ENCODE assay signal across 11 cellular contexts in the genomic region with DNA sequence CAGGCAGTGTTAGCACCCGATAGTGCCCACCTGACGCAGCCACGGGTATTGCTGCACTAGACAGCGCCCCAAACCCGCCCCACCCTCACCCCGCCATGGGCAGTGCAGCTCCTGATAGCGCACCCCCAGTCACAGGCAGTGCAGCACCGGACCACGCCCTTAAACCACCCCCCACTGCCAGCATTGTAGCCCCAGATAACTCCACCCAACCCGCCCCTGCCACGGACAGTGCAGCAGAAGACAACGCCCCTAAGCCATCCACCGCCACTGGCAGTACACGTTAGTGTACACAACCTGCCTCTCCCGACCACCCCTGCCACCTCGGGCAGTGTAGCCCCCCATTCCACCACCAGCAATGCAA. TPM values are rescaled to one million over a fixed set of nuclear protein-coding genes. Genes with fewer than 3 reads are reported as not detected.
DNase-seq lines count a peak whose midpoint lies in the region; ATAC-seq and TF ChIP-seq lines count a peak whose summit lies in the region.
"Had no signal": no experiment of that assay in that cellular context is flagged by ENCODE, and none has a peak within 500 bp of the region (broad histone marks: within the 10 kb centered on the region; RNA-seq: fewer than 3 reads in every experiment).

No MANE protein-coding gene starts in this region.

- intact Hi-C loops in psoas muscle (cut with DNase I), result no loop called here

- peaks cover 7% of the 10 kb centered on the region; the same call in 1 of the 2 replicates for H3K4me1 ChIP-seq in HAP-1
- H3K4me1 ChIP-seq in psoas muscle, result peaks cover 4% of the 10 kb centered on the region

- H3K4me3 ChIP-seq in HAP-1 (peak overlapping the region; percentile 51), iPS-11a (ENCODE audit: low read depth, low read length) (peak overlapping the region; percentile 66), psoas muscle (peak overlapping the region; percentile 46)

- H3K27ac ChIP-seq in RWPE1 (peak overlapping the region; percentile 77), psoas muscle (no peak overlapping the region)

- in situ Hi-C loops in HAP-1 (cut with MboI; ENCODE audit: low sequenced_read_pairs), result no loop called here

- POLR2A ChIA-PET in RWPE1 (lab: Yijun Ruan, JAX; ENCODE audit: low non-redundant PET), result interaction anchor here (0.7 kb wide), 1 partner anchor 27 kb away, joined by 4 read pairs; no protein-coding TSS in a partner anchor

- H3K36me3 ChIP-seq in HAP-1 (replicated peaks) (no peaks in the 10 kb centered on the region), psoas muscle (ENCODE audit: insufficient read depth in 1 of 2, low read depth in 1 of 2) (peaks cover 0 to 7% of the 10 kb centered on the region in 2 donors)

- H3K9me3 ChIP-seq in HAP-1 (peaks cover 4% of the 10 kb centered on the region), psoas muscle (no peaks in the 10 kb centered on the region)

- TF ChIP-seq CTCF in RWPE1 (conservative IDR thresholded peaks at IDR 0.05; ENCODE audit: low read depth) (no peak), psoas muscle (IDR thresholded peaks at IDR 0.05) (no peak)

- H3K27me3 ChIP-seq in HAP-1 (ENCODE audit: low read depth) (no peaks in the 10 kb centered on the region), psoas muscle (ENCODE audit: insufficient read depth in 3 of 3, low read length in 2 of 3) (no peaks in the 10 kb centered on the region)

- CTCF ChIA-PET in RWPE1 (lab: Yijun Ruan, JAX), result interaction anchor here (0.5 to 1.5 kb wide), 9 partner anchors 43 to 1626 kb away, joined by 3 to 7 read pairs (median 4); no protein-coding TSS in a partner anchor

- WGBS in psoas muscle, 3 donors, result 86 to 90% (median 89%) methylated on average over 16 of the region's 16 CpGs

- no peak for DNase-seq in HAP-1 (ENCODE audit: low spot score in 2 of 2)
- no peak for DNase-seq in RWPE1 (ENCODE audit: low spot score)
- no peak for DNase-seq in psoas muscle
- DNase-seq in HCEC 1CT, result no peak
- no peak for DNase-seq in NOMO-1 (lab: John Stamatoyannopoulos, UW; ENCODE audit: unreplicated experiment in 2 of 2)
- no peak for DNase-seq in NCI-H2029 treated with DMSO at 0.1 percent for 48 hours (lab: John Stamatoyannopoulos, UW)

- ATAC-seq in psoas muscle (peak in 2 of 4 donors; percentile 16 to 21), HG03135 (IDR thresholded peaks at IDR 0.05; ENCODE audit: unreplicated experiment) (no peak)

RNA-seq across cellular contexts. Expression of a gene that starts 0.8 kb away (rescaled TPM):
- under 1 TPM in 3 of 4 donors, not detected in 1; 0.12 to 0.62 (median 0.42) TPM for total RNA-seq in psoas muscle
- polyA plus RNA-seq in psoas muscle, result under 1 TPM in 2 of 3 donors, not detected in 1; 0.21 to 0.44 TPM
- total RNA-seq: mesenteric fat pad had no signal
- polyA plus RNA-seq: CD14-positive monocyte had no signal

RNA-seq across cellular contexts. Expression of a gene that starts 39.6 kb away (rescaled TPM):
- 10 to 100 TPM; 42.4 to 62.6 (median 54.5) TPM for total RNA-seq in psoas muscle
- polyA plus RNA-seq in psoas muscle, result 10 to 100 TPM; 18.9 to 69.6 (median 29.8) TPM
- total RNA-seq: mesenteric fat pad, renal cortical epithelial cell had no signal
- polyA plus RNA-seq: CD14-positive monocyte had no signal
